Comparison of ENCODE assay signal across 8 cellular contexts in the genomic region with DNA sequence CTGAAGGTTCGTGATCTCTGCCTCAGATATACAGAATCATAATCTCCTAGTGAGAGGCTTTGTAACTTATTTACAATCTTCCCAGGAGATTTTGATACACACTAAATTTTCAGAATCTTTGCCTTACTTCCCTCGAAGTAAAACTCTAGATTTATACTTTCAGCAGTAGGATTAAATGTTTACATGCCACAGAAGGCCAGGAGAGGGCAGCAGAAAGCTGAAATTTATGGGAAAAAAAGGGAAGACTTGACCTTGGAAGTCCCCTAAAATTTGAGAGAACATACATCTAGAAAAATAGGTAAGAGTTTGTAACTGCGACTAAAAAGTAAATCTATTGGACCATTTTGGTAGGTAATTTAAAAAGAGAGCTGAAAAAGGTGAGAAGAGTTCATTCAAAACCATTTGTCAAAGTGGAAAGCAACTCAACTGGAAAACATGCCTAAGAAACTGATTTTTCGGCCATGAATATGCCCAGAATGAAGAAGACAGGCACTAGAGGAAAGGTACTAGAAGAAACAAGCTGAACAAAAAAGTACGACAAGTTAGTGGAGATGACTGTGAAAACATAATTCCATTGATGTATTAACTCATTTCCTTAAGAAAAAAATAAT.
A peak's percentile ranks its signal among the peaks of the same experiment; 100 is the strongest.
DNase-seq lines count a peak whose midpoint lies in the region; ATAC-seq and TF ChIP-seq lines count a peak whose summit lies in the region.

No MANE protein-coding gene starts in this region.

- no peaks in the 10 kb centered on the region for H3K27me3 ChIP-seq in NT2/D1 (ENCODE audit: insufficient read depth, insufficient read length)
- H3K27me3 ChIP-seq in smooth muscle cell (ENCODE audit: low read depth): no peaks in the 10 kb centered on the region
- H3K27me3 ChIP-seq in Peyer's patch: no peaks in the 10 kb centered on the region

- WGBS in smooth muscle cell (ENCODE audit: low lambda C conversion rate): 39% methylated on average over 5 of the region's 5 CpGs

- H3K9me3 ChIP-seq in NT2/D1 (ENCODE audit: insufficient read depth, low read length) (no peaks in the 10 kb centered on the region; the same call in 1 of the 2 replicates), smooth muscle cell (replicated peaks; ENCODE audit: low read depth) (no peaks in the 10 kb centered on the region), Peyer's patch (no peaks in the 10 kb centered on the region)

- TF ChIP-seq POLR2A in Peyer's patch (IDR thresholded peaks at IDR 0.05): no peak

- H3K4me3 ChIP-seq in NT2/D1 (ENCODE audit: insufficient read length, low read depth) (no peak overlapping the region), smooth muscle cell (no peak overlapping the region), Peyer's patch (no peak overlapping the region)

- H3F3A ChIP-seq in smooth muscle cell (ENCODE audit: low read depth): no peaks in the 10 kb centered on the region

- H3K4me2 ChIP-seq in smooth muscle cell: peak overlapping the region; percentile 60

- H2AFZ ChIP-seq in smooth muscle cell (ENCODE audit: low read depth): peak overlapping the region; percentile 56

- H3K9ac ChIP-seq in NT2/D1 (ENCODE audit: insufficient read length, low read depth) (no peak overlapping the region), smooth muscle cell (ENCODE audit: low read depth) (no peak overlapping the region)

- H3K27ac ChIP-seq in smooth muscle cell (ENCODE audit: low read depth): peak overlapping the region; percentile 48
- no peak overlapping the region for H3K27ac ChIP-seq in Peyer's patch

- ATAC-seq in GM21737 (IDR thresholded peaks at IDR 0.05; ENCODE audit: unreplicated experiment) (no peak), GM21529 (IDR thresholded peaks at IDR 0.05; ENCODE audit: unreplicated experiment) (no peak)

- peak; percentile 1 for DNase-seq in stimulated activated CD4-positive, alpha-beta T cell treated with anti-CD3 and anti-CD28 coated beads, Interleukin-15, amount 100 ng/mL, for 24 hours
- DNase-seq in stimulated activated CD4-positive, alpha-beta T cell treated with anti-CD3 and anti-CD28 coated beads, Interleukin-4, amount 100 ng/mL, for 4 hours: no peak
- DNase-seq in NT2/D1 (ENCODE audit: low read depth, low spot score): peak; percentile 18
- peak; percentile 1 for DNase-seq in fibroblast of peridontal ligament (ENCODE audit: extremely low read depth)
- DNase-seq in smooth muscle cell (lab: John Stamatoyannopoulos, UW; ENCODE audit: unreplicated experiment): no peak
- no peak for DNase-seq in Peyer's patch

- no peaks in the 10 kb centered on the region for H3K4me1 ChIP-seq in NT2/D1 (ENCODE audit: insufficient read depth, insufficient read length)
- H3K4me1 ChIP-seq in smooth muscle cell (ENCODE audit: low read depth): no peaks in the 10 kb centered on the region
- no peaks in the 10 kb centered on the region for H3K4me1 ChIP-seq in Peyer's patch

- no peaks in the 10 kb centered on the region for H4K20me1 ChIP-seq in smooth muscle cell (ENCODE audit: low read depth)

- H3K36me3 ChIP-seq in NT2/D1 (ENCODE audit: insufficient read depth, insufficient read length, low read length) (no peaks in the 10 kb centered on the region), smooth muscle cell (ENCODE audit: low read depth) (no peaks in the 10 kb centered on the region), Peyer's patch (no peaks in the 10 kb centered on the region)

- TF ChIP-seq CTCF in smooth muscle cell (IDR thresholded peaks at IDR 0.05; ENCODE audit: borderline replicate concordance, insufficient read depth, poor library complexity, severe bottlenecking): peak; percentile 82
- TF ChIP-seq CTCF in Peyer's patch (IDR thresholded peaks at IDR 0.05): peak in 2 of 6 experiments; percentile 25 to 28

- no peaks in the 10 kb centered on the region for H3K79me2 ChIP-seq in smooth muscle cell (ENCODE audit: low read depth)

Comparison
In these comparisons a context has a peak if more than half of its experiments do, and no peak if none do; other contexts are left out.
1. DNase-seq: peak in stimulated activated CD4-positive, alpha-beta T cell treated with anti-CD3 and anti-CD28 coated beads, Interleukin-15, amount 100 ng/mL, for 24 hours (single experiment), NT2/D1 (single experiment) and fibroblast of peridontal ligament (single experiment); none in stimulated activated CD4-positive, alpha-beta T cell treated with anti-CD3 and anti-CD28 coated beads, Interleukin-4, amount 100 ng/mL, for 4 hours (0 of 2), smooth muscle cell (single experiment) and Peyer's patch (0 of 3).